ENCODE assay signal across 1 cellular context in genomic region chr16:70734522-70734921, GRCh38.
TF ChIP-seq lines count a peak whose summit lies in the region.

No MANE protein-coding gene starts in this region.

TF ChIP-seq in H1, 55 proteins besides CTCF, POLR2A, EP300 and RAD21:
- no peak for TF ChIP-seq CHD2 (IDR thresholded peaks at IDR 0.05; ENCODE audit: low read length)
- no peak for TF ChIP-seq ATF3 (IDR thresholded peaks at IDR 0.05; ENCODE audit: insufficient read depth, low read depth, low read length)
